Comparison of ENCODE assay signal across 8 cellular contexts in the genomic region with DNA sequence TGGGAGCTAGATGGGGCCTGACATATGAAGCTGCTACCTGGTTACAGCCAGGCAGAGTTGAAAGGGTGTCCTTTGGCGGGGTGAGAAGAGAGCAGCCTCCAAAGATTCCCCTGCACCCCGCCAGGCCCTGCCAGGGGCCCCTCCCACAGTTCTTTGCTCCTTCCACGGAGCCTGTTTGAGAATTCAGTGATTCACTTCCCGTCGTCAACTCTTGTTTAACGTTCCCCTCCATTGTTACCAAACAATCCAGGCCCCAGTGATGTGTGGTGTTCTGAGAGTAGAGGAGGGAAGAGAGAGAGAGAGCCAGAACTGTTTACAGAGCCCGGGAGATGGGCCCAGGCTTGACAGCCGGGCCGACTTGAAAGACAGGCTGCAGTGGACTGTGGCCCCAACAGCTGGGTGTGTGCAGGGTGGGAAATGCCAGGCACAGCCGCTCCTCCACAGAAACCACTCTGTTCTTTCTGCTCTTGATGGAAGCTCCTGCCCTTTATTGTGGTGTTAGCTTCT.
DNase-seq lines count a peak whose midpoint lies in the region; ATAC-seq and TF ChIP-seq lines count a peak whose summit lies in the region.

No MANE protein-coding gene starts in this region.

- no peaks in the 10 kb centered on the region for H3K9me3 Mint-ChIP-seq in activated B cell treated with CpG ODN at 0.5 μM for 24 hours

- TF ChIP-seq CTCF in activated B cell treated with CpG ODN at 0.5 μM for 24 hours (IDR thresholded peaks at IDR 0.05) (no peak), fibroblast of lung (conservative IDR thresholded peaks at IDR 0.05 in 1 of 2, IDR thresholded peaks at IDR 0.05 in 1 of 2; ENCODE audit: low read depth in 1 of 2, low read length in 2 of 2) (no peak), osteoblast (IDR thresholded peaks at IDR 0.05; ENCODE audit: extremely low read depth, low read depth, low read length) (no peak)

- DNase-seq in HT-29 (ENCODE audit: low spot score), result peak; percentile 87
- no peak for DNase-seq in activated B cell treated with CpG ODN at 0.5 μM for 24 hours
- peak; percentile 94 for DNase-seq in fibroblast of lung (ENCODE audit: low read depth in 2 of 2)
- peak; percentile 56 for DNase-seq in osteoblast (ENCODE audit: insufficient read length, low spot score, missing footprints)

- CTCF ChIA-PET in activated B cell treated with CpG ODN at 0.5 μM for 24 hours (lab: Charles Lee), result no interaction called here

- H4K20me1 ChIP-seq in fibroblast of lung (ENCODE audit: control insufficient read depth, extremely low read depth, insufficient read depth, low read length), result no peaks in the 10 kb centered on the region
- no peaks in the 10 kb centered on the region for H4K20me1 ChIP-seq in osteoblast (ENCODE audit: insufficient read depth, low read length)

- H2AFZ ChIP-seq in fibroblast of lung (ENCODE audit: low read length) (no peak overlapping the region), osteoblast (ENCODE audit: low read length) (no peak overlapping the region)

- peaks cover 76% of the 10 kb centered on the region for H3K4me1 ChIP-seq in fibroblast of lung (ENCODE audit: control insufficient read depth, extremely low read depth, insufficient read depth, low read length)
- peaks cover 93% of the 10 kb centered on the region for H3K4me1 ChIP-seq in osteoblast (ENCODE audit: insufficient read depth, low read length)

- no peak overlapping the region for H3K4me3 ChIP-seq in fibroblast of lung (replicated peaks in 1 of 4; ENCODE audit: control extremely low read depth in 1 of 4, insufficient read depth in 1 of 4, low read depth in 3 of 4, low read length in 4 of 4)
- H3K4me3 ChIP-seq in osteoblast (ENCODE audit: insufficient read depth, low read length), result no peak overlapping the region

- peaks cover 91% of the 10 kb centered on the region for H3K4me1 Mint-ChIP-seq in activated B cell treated with CpG ODN at 0.5 μM for 24 hours

- H3K9me3 ChIP-seq in fibroblast of lung (ENCODE audit: control insufficient read depth, insufficient read depth, low read depth, low read length), result no peaks in the 10 kb centered on the region
- H3K9me3 ChIP-seq in osteoblast (ENCODE audit: low read depth, low read length), result no peaks in the 10 kb centered on the region

- H3K36me3 ChIP-seq in fibroblast of lung (ENCODE audit: control insufficient read depth, insufficient read depth, low read length), result peaks cover 4% of the 10 kb centered on the region
- peaks cover 3% of the 10 kb centered on the region for H3K36me3 ChIP-seq in osteoblast (ENCODE audit: insufficient read depth, low read length)

- intact Hi-C loops in activated B cell treated with CpG ODN at 0.5 μM for 24 hours (cut with micrococcal nuclease), result no loop called here

- H3K9ac ChIP-seq in fibroblast of lung (ENCODE audit: insufficient read depth, low read length), result peak overlapping the region; percentile 48

- peaks cover 85% of the 10 kb centered on the region for H3K79me2 ChIP-seq in fibroblast of lung (ENCODE audit: control insufficient read depth, insufficient read depth, low read length)
- H3K79me2 ChIP-seq in osteoblast (ENCODE audit: insufficient read depth, low read length), result peaks cover 88% of the 10 kb centered on the region

- no peaks in the 10 kb centered on the region for H3K27me3 Mint-ChIP-seq in activated B cell treated with CpG ODN at 0.5 μM for 24 hours

- H3K4me3 Mint-ChIP-seq in activated B cell treated with CpG ODN at 0.5 μM for 24 hours, result no peak overlapping the region

- peak overlapping the region; percentile 68 for H3K27ac Mint-ChIP-seq in activated B cell treated with CpG ODN at 0.5 μM for 24 hours

- H3K27me3 ChIP-seq in fibroblast of lung (ENCODE audit: control insufficient read depth, insufficient read depth, low read length) (no peaks in the 10 kb centered on the region), osteoblast (ENCODE audit: insufficient read depth, low read length) (no peaks in the 10 kb centered on the region)

- ATAC-seq in activated B cell treated with CpG ODN at 0.5 μM for 24 hours (ENCODE audit: low read depth) (no peak), HG03469 (IDR thresholded peaks at IDR 0.05; ENCODE audit: unreplicated experiment) (no peak), HG02763 (IDR thresholded peaks at IDR 0.05; ENCODE audit: unreplicated experiment) (no peak), HG03565 (IDR thresholded peaks at IDR 0.05; ENCODE audit: unreplicated experiment) (no peak), GM21529 (IDR thresholded peaks at IDR 0.05; ENCODE audit: unreplicated experiment) (no peak)

- peaks cover 4% of the 10 kb centered on the region for H3K36me3 Mint-ChIP-seq in activated B cell treated with CpG ODN at 0.5 μM for 24 hours (ENCODE audit: low read depth)

- H3K4me2 ChIP-seq in fibroblast of lung (ENCODE audit: extremely low read depth, insufficient read depth, low read length) (peak overlapping the region; percentile 8), osteoblast (ENCODE audit: insufficient read depth, low read length) (peak overlapping the region; percentile 67)

- POLR2A ChIA-PET in activated B cell treated with CpG ODN at 0.5 μM for 24 hours (lab: Charles Lee), result interaction anchor here (1.2 kb wide), 1 partner anchor 26 kb away, joined by 4 read pairs; no protein-coding TSS in a partner anchor

- H3K27ac ChIP-seq in fibroblast of lung (ENCODE audit: insufficient read depth, low read length) (peak overlapping the region; percentile 96), osteoblast (ENCODE audit: low read depth, low read length) (peak overlapping the region; percentile 100)
